Comparison of ENCODE assay signal across 8 cellular contexts in genomic region chr6:63351995-63352586, GRCh38. TPM values are rescaled to one million over a fixed set of nuclear protein-coding genes. Genes with fewer than 3 reads are reported as not detected.
A peak's percentile ranks its signal among the peaks of the same experiment; 100 is the strongest.
DNase-seq lines count a peak whose midpoint lies in the region; ATAC-seq and TF ChIP-seq lines count a peak whose summit lies in the region.

No MANE protein-coding gene starts in this region.

- H4K20me1 ChIP-seq in osteoblast (ENCODE audit: insufficient read depth, low read length), result no peaks in the 10 kb centered on the region

- peaks cover 4% of the 10 kb centered on the region for H3K27me3 Mint-ChIP-seq in T-helper 1 cell treated with Interleukin-12 subunit alpha and Interleukin-12 subunit beta and Interleukin-4 antibody, amounts not matched to agents 30 μg/mL and 1 μg/mL, for 36 hours (ENCODE audit: low read depth)

- H3K4me3 Mint-ChIP-seq in T-helper 1 cell treated with Interleukin-12 subunit alpha and Interleukin-12 subunit beta and Interleukin-4 antibody, amounts not matched to agents 30 μg/mL and 1 μg/mL, for 36 hours, result peak overlapping the region; percentile 52

- H3K9me3 Mint-ChIP-seq in T-helper 1 cell treated with Interleukin-12 subunit alpha and Interleukin-12 subunit beta and Interleukin-4 antibody, amounts not matched to agents 30 μg/mL and 1 μg/mL, for 36 hours, result no peaks in the 10 kb centered on the region

- peaks cover 15% of the 10 kb centered on the region for H3K4me1 ChIP-seq in osteoblast (ENCODE audit: insufficient read depth, low read length)

- no peak overlapping the region for H3K27ac ChIP-seq in osteoblast (ENCODE audit: low read depth, low read length)

- H3K36me3 ChIP-seq in osteoblast (ENCODE audit: insufficient read depth, low read length), result no peaks in the 10 kb centered on the region

- H3K79me2 ChIP-seq in osteoblast (ENCODE audit: insufficient read depth, low read length), result no peaks in the 10 kb centered on the region

- H2AFZ ChIP-seq in osteoblast (ENCODE audit: low read length), result peak overlapping the region; percentile 47

- peak; percentile 39 for ATAC-seq in GM21786 (IDR thresholded peaks at IDR 0.05; ENCODE audit: unreplicated experiment)

- peaks cover 14% of the 10 kb centered on the region for H3K4me1 Mint-ChIP-seq in T-helper 1 cell treated with Interleukin-12 subunit alpha and Interleukin-12 subunit beta and Interleukin-4 antibody, amounts not matched to agents 30 μg/mL and 1 μg/mL, for 36 hours (ENCODE audit: low read depth)

- peak overlapping the region; percentile 64 for H3K4me2 ChIP-seq in osteoblast (ENCODE audit: insufficient read depth, low read length)

- no peak for DNase-seq in T-helper 1 cell
- DNase-seq in LHCN-M2 (ENCODE audit: low read depth), result peak; percentile 62
- DNase-seq in choroid plexus epithelial cell (ENCODE audit: low read depth), result peak; percentile 83
- DNase-seq in osteoblast (ENCODE audit: insufficient read length, low spot score, missing footprints), result peak; percentile 25
- no peak for DNase-seq in HK-2 (ENCODE audit: unreplicated experiment)
- no peak for DNase-seq in activated CD4-positive, CD25-positive, alpha-beta regulatory T cell (lab: John Stamatoyannopoulos, UW)

- H3K4me3 ChIP-seq in choroid plexus epithelial cell (ENCODE audit: low read depth, low read length), result no peak overlapping the region
- H3K4me3 ChIP-seq in osteoblast (ENCODE audit: insufficient read depth, low read length), result no peak overlapping the region

- no peak overlapping the region for H3K27ac Mint-ChIP-seq in T-helper 1 cell treated with Interleukin-12 subunit alpha and Interleukin-12 subunit beta and Interleukin-4 antibody, amounts not matched to agents 30 μg/mL and 1 μg/mL, for 36 hours

- no peaks in the 10 kb centered on the region for H3K9me3 ChIP-seq in osteoblast (ENCODE audit: low read depth, low read length)

- no peaks in the 10 kb centered on the region for H3K36me3 Mint-ChIP-seq in T-helper 1 cell treated with Interleukin-12 subunit alpha and Interleukin-12 subunit beta and Interleukin-4 antibody, amounts not matched to agents 30 μg/mL and 1 μg/mL, for 36 hours (ENCODE audit: low read depth)

- TF ChIP-seq CTCF in choroid plexus epithelial cell (conservative IDR thresholded peaks at IDR 0.05; ENCODE audit: low read depth, low read length), result peak; percentile 55
- peak; percentile 51 for TF ChIP-seq CTCF in osteoblast (IDR thresholded peaks at IDR 0.05; ENCODE audit: extremely low read depth, low read depth, low read length)

- no peaks in the 10 kb centered on the region for H3K27me3 ChIP-seq in osteoblast (ENCODE audit: insufficient read depth, low read length)

RNA-seq across cellular contexts. Expression of gene LGSN, which starts 32.3 kb away (rescaled TPM):
- total RNA-seq in LHCN-M2 (2014; rRNA removed), result 0.11 TPM in 1 of 2 replicates, not detected in the other
- not detected for polyA plus RNA-seq in LHCN-M2 (2012)
- total RNA-seq in osteoblast, result not detected in 2 replicates

Comparison
In these comparisons a context has a peak if more than half of its experiments do, and no peak if none do; other contexts are left out.
1. DNase-seq: peak in LHCN-M2 (single experiment), choroid plexus epithelial cell (single experiment) and osteoblast (single experiment); none in T-helper 1 cell (0 of 5), HK-2 (single experiment) and activated CD4-positive, CD25-positive, alpha-beta regulatory T cell (0 of 4).